36 cellular contexts compared by ENCODE assay signal in genomic region chr10:117215079-117215478, GRCh38. TPM values are rescaled to one million over a fixed set of nuclear protein-coding genes. Genes with fewer than 3 reads are reported as not detected.
"Had no signal": no experiment of that assay in that cellular context is flagged by ENCODE, and none has a peak within 500 bp of the region (broad histone marks: within the 10 kb centered on the region; RNA-seq: fewer than 3 reads in every experiment).

No MANE protein-coding gene starts in this region.

- H3K9me3 Mint-ChIP-seq: activated T-helper 1 cell treated with anti-CD3 and anti-CD28 coated beads, Interleukin-12 subunit alpha, Interleukin-12 subunit beta, Interleukin-2, Interleukin-4 antibody, amounts not matched to agents 30 ng/mL and 10 ng/mL and 1 ng/mL, durations not matched to agents 14 hours and 24 hours and 36 hours had no signal

- DNase-seq: activated CD4-positive, alpha-beta memory T cell treated with anti-CD3 and anti-CD28 coated beads for 36 hours; activated CD4-positive, alpha-beta T cell treated with anti-CD3 and anti-CD28 coated beads for 48 hours; activated CD8-positive, alpha-beta memory T cell treated with anti-CD3 and anti-CD28 coated beads, Interleukin-2, amount 50 U/mL, for 4 hours; activated gamma-delta T cell; activated naive CD4-positive, alpha-beta T cell treated with anti-CD3 and anti-CD28 coated beads, Interleukin-2, amount 10 ng/mL, durations not matched to agents 7 days and 5 days; activated T-cell treated with anti-CD3 and anti-CD28 coated beads, Interleukin-2, amount 50 U/mL, for 1 hour; anterior cingulate cortex; dermis blood vessel endothelial cell; effector CD4-positive, alpha-beta T cell; esophagus squamous epithelium; foreskin melanocyte; islet precursor cell; retina; stimulated activated CD4-positive, alpha-beta T cell treated with anti-CD3 and anti-CD28 coated beads, Interleukin-1b, Interleukin-23, amount 100 ng/mL, for 48 hours; stimulated activated CD4-positive, alpha-beta T cell treated with anti-CD3 and anti-CD28 coated beads, Interleukin-4, amount 100 ng/mL, for 4 hours; stimulated activated CD8-positive, alpha-beta memory T cell treated with anti-CD3 and anti-CD28 coated beads, Interleukin-4, amount 100 ng/mL, for 48 hours; stimulated activated naive B cell treated with anti-CD40 and anti-IgM and Interleukin-4, amounts not matched to agents 10 μg/mL and 1 μg/mL and 100 μg/mL, for 72 hours; stomach; SW 1271; T-helper 17 cell; T1000; thyroid gland; upper lobe of right lung; WERI-Rb-1 had no signal

- H3K4me3 Mint-ChIP-seq: activated CD4-positive, alpha-beta memory T cell treated with anti-CD3 and anti-CD28 coated beads for 36 hours; activated naive CD4-positive, alpha-beta T cell treated with anti-CD3 and anti-CD28 coated beads, Interleukin-2, amount 10 ng/mL, durations not matched to agents 7 days and 5 days; activated T-helper 1 cell treated with anti-CD3 and anti-CD28 coated beads, Interleukin-12 subunit alpha, Interleukin-12 subunit beta, Interleukin-2, Interleukin-4 antibody, amounts not matched to agents 30 ng/mL and 10 ng/mL and 1 ng/mL, durations not matched to agents 14 hours and 24 hours and 36 hours had no signal

- H3K9me3 ChIP-seq: prostate gland, thyroid gland, upper lobe of right lung had no signal

- H3K36me3 Mint-ChIP-seq: activated naive CD4-positive, alpha-beta T cell treated with anti-CD3 and anti-CD28 coated beads, Interleukin-2, amount 10 ng/mL, durations not matched to agents 7 days and 5 days had no signal

- H3K4me2 ChIP-seq: smooth muscle cell had no signal

- H3K27me3 ChIP-seq: thyroid gland had no signal

- ATAC-seq: activated CD4-positive, CD25-positive, alpha-beta regulatory T cell treated with anti-CD3 and anti-CD28 coated beads, Interleukin-2, amount 50 U/mL, for 24 hours; stimulated activated naive B cell treated with anti-CD40 and anti-IgM and Interleukin-4, amounts not matched to agents 10 μg/mL and 1 μg/mL and 100 μg/mL, for 72 hours; T-helper 17 cell; upper lobe of right lung had no signal

- H3K4me1 Mint-ChIP-seq: T-helper 17 cell had no signal

- H3K27ac ChIP-seq: epithelial cell of prostate, esophagus squamous epithelium, prostate gland, stomach, thyroid gland, upper lobe of right lung, WERI-Rb-1 had no signal

- H3K4me3 ChIP-seq: esophagus squamous epithelium, prostate gland, smooth muscle cell, stomach, thyroid gland, upper lobe of right lung had no signal

- H3K27ac Mint-ChIP-seq: activated CD4-positive, alpha-beta memory T cell treated with anti-CD3 and anti-CD28 coated beads for 36 hours; activated naive CD4-positive, alpha-beta T cell treated with anti-CD3 and anti-CD28 coated beads, Interleukin-2, amount 10 ng/mL, durations not matched to agents 7 days and 5 days; activated T-helper 1 cell treated with anti-CD3 and anti-CD28 coated beads, Interleukin-12 subunit alpha, Interleukin-12 subunit beta, Interleukin-2, Interleukin-4 antibody, amounts not matched to agents 30 ng/mL and 10 ng/mL and 1 ng/mL, durations not matched to agents 14 hours and 24 hours and 36 hours; stimulated activated naive B cell treated with anti-CD40 and anti-IgM and Interleukin-4, amounts not matched to agents 10 μg/mL and 1 μg/mL and 100 μg/mL, for 72 hours had no signal

- H3K36me3 ChIP-seq: esophagus squamous epithelium, prostate gland, stomach, thyroid gland, upper lobe of right lung, WERI-Rb-1 had no signal

- FAIRE-seq: colon had no signal

RNA-seq across cellular contexts. Expression of gene KCNK18, which starts 17.8 kb away (rescaled TPM):
- total RNA-seq: activated CD4-positive, alpha-beta memory T cell treated with anti-CD3 and anti-CD28 coated beads for 36 hours; activated CD8-positive, alpha-beta memory T cell treated with anti-CD3 and anti-CD28 coated beads for 36 hours; activated T-helper 1 cell treated with anti-CD3 and anti-CD28 coated beads, Interleukin-12 subunit alpha, Interleukin-12 subunit beta, Interleukin-2, Interleukin-4 antibody, amounts not matched to agents 30 ng/mL and 10 ng/mL and 1 ng/mL, durations not matched to agents 14 hours and 24 hours and 36 hours; dermis blood vessel endothelial cell; esophagus squamous epithelium; liver; mammary epithelial cell; mucosa of gallbladder; osteocyte; prostate gland; smooth muscle cell; stomach; T-helper 17 cell; thyroid gland; upper lobe of right lung had no signal
- polyA plus RNA-seq: adipose tissue, liver, mammary epithelial cell, smooth muscle cell, stomach had no signal

RNA-seq across cellular contexts. Expression of gene SLC18A2, which starts 25.8 kb away (rescaled TPM):
- total RNA-seq: activated CD4-positive, alpha-beta memory T cell treated with anti-CD3 and anti-CD28 coated beads for 36 hours; activated T-helper 1 cell treated with anti-CD3 and anti-CD28 coated beads, Interleukin-12 subunit alpha, Interleukin-12 subunit beta, Interleukin-2, Interleukin-4 antibody, amounts not matched to agents 30 ng/mL and 10 ng/mL and 1 ng/mL, durations not matched to agents 14 hours and 24 hours and 36 hours; dermis blood vessel endothelial cell; osteocyte had no signal
- polyA plus RNA-seq: mammary epithelial cell had no signal
